In the genomic region with DNA sequence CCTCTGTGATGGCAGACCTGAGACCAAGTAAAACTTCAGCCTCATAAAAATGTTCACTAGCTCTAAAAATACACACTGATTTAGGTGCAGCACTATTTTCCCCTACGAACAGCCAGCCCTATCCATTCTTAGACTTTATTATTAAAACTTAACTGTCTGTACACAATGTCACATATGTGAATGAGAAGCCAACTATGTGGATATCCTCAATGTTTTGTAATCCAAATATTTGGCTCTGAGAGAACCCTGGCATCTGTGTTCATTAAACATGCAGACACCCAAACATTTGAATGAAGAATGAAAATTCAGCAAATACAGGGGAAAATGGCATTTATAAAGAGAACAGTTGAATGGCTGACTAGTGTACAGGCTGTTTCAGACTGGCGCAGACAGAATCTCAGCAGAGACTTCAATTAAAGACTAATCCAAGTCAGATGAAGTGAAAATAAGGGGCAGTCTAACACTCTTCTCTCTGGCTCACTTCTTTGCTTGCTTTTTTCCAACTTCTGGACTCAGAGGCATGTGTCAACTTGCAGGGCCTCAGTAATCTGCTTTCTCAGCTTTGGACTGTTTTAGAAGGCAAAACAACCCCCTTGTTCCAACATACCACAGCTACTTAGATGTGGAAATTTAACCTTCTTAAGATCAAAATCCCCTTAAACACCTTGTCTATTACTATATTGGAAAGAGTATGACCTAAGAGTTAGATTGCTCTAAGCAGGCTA, we compare ENCODE assay signal across 19 cellular contexts. TPM values are rescaled to one million over a fixed set of nuclear protein-coding genes. Genes with fewer than 3 reads are reported as not detected.
DNase-seq lines count a peak whose midpoint lies in the region; ATAC-seq lines count a peak whose summit lies in the region.
"Had no signal": no experiment of that assay in that cellular context is flagged by ENCODE, and none has a peak within 500 bp of the region (broad histone marks: within the 10 kb centered on the region; RNA-seq: fewer than 3 reads in every experiment).

No MANE protein-coding gene starts in this region.

- H3K27ac ChIP-seq in caudate nucleus (ENCODE audit: low read depth, low read length) = peak overlapping the region; percentile 77
- peak overlapping the region; percentile 67 for H3K27ac ChIP-seq in layer of hippocampus (ENCODE audit: low read depth, low read length)
- H3K27ac ChIP-seq in temporal lobe (ENCODE audit: low read depth, low read length) = peak overlapping the region; percentile 19

- no peaks in the 10 kb centered on the region for H3K27me3 ChIP-seq in layer of hippocampus (ENCODE audit: control insufficient read depth, insufficient read depth, low read length)

- ATAC-seq in HG03097 (IDR thresholded peaks at IDR 0.05; ENCODE audit: low FRiP score, unreplicated experiment) = no peak
- ATAC-seq: activated CD4-positive, alpha-beta T cell treated with anti-CD3 and anti-CD28 coated beads for 36 hours; left lung; T-cell had no signal

- DNase-seq in GM03348 (ENCODE audit: low spot score) (peak; percentile 46), caudate nucleus (lab: John Stamatoyannopoulos, UW) (no peak), NCI-H526 treated with DMSO at 0.1 percent for 48 hours (lab: John Stamatoyannopoulos, UW) (no peak), iPS-NIHi11 (ENCODE audit: low spot score) (no peak), iPS-NIHi7 (ENCODE audit: extremely low spot score) (no peak)
- DNase-seq: activated CD4-positive, alpha-beta T cell treated with anti-CD3 and anti-CD28 coated beads for 36 hours; activated naive CD8-positive, alpha-beta T cell treated with anti-CD3 and anti-CD28 coated beads, Interleukin-2, amount 10 ng/mL, durations not matched to agents 7 days and 5 days; left lung; NCI-H526; Right ventricle myocardium superior; stimulated activated naive CD4-positive, alpha-beta T cell treated with Interleukin-2 at 50 U/mL for 16 hours; T-cell had no signal

RNA-seq across cellular contexts. Expression of a gene that starts 47.4 kb away (rescaled TPM):
- total RNA-seq in temporal lobe = not detected
- total RNA-seq: A673; activated CD4-positive, alpha-beta T cell treated with anti-CD3 and anti-CD28 coated beads for 36 hours; activated naive CD8-positive, alpha-beta T cell treated with anti-CD3 and anti-CD28 coated beads, Interleukin-2, amount 10 ng/mL, durations not matched to agents 7 days and 5 days; dermis microvascular lymphatic vessel endothelial cell; epithelial cell of proximal tubule; G401; T-cell had no signal

Comparison
In these comparisons a context has a peak if more than half of its experiments do, and no peak if none do; other contexts are left out.
1. H3K27ac ChIP-seq: peak in every context shown above with its lines; median percentile 77 in caudate nucleus; 67 in layer of hippocampus; 19 in temporal lobe.